Comparison of ENCODE assay signal across 7 cellular contexts in genomic region chr5:166379515-166379914, GRCh38.
"Had no signal": no experiment of that assay in that cellular context is flagged by ENCODE, and none has a peak within 500 bp of the region (broad histone marks: within the 10 kb centered on the region; RNA-seq: fewer than 3 reads in every experiment).

No MANE protein-coding gene starts in this region.

- H3K4me3 ChIP-seq: GM12878 had no signal

- DNase-seq: GDM1, GF-D8 had no signal

- FAIRE-seq: GM12878, GM12891, GM12892, GM18507, GM19239 had no signal
